In the genomic region with DNA sequence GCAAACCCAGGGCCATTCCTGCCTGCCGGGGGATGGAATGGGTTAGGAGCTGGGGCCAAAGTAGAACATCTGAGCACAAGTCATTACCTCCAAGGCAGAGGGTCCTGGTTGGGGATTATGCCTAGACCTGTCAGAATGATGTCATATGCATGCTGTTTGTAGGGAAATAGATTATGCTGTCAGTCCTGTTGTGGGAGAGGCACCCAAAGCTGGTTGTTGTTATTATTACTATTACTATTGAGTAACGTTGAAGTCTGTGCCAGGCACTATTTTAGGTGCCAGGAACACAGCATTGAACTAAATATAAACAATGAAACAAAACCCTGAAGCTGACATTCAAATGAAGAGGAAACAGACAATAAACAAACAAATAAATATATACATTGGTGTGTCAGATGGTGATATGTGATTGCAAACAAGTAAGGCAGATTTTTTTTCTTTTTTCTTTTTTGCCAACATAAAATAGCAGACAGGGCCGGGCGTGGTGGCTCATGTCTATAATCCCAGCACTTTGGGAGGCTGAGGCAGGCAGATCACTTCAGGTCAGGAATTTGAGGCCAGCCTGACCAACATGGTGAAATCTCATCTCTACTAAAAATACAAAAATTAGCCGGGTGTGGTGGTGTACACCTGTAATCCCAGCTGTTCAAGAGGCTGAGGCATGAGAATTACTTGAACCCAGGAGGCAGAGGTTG, we compare ENCODE assay signal across 8 cellular contexts. TPM values are rescaled to one million over a fixed set of nuclear protein-coding genes. Genes with fewer than 3 reads are reported as not detected.
DNase-seq lines count a peak whose midpoint lies in the region; ATAC-seq and TF ChIP-seq lines count a peak whose summit lies in the region.

No MANE protein-coding gene starts in this region.

- POLR2A ChIA-PET in AG04450 (lab: Yijun Ruan, JAX) (interaction anchor here (1.7 to 3.9 kb wide), 2 partner anchors 14 to 29 kb away, joined by 11 to 70 read pairs; a partner anchor contains a TSS), MCF 10A (lab: Yijun Ruan, JAX) (interaction anchor here (0.8 to 7.4 kb wide), 7 partner anchors 13 to 101 kb away, joined by 3 to 131 read pairs (median 5); a partner anchor contains a TSS)

- CTCF ChIA-PET in AG04450 (lab: Charles Lee): interaction anchor here (0.6 to 3.6 kb wide), 2 partner anchors 15 to 922 kb away, joined by 4 to 18 read pairs; a partner anchor contains a TSS
- CTCF ChIA-PET in MCF 10A (lab: Yijun Ruan, JAX): interaction anchor here (0.8 to 1.3 kb wide), 4 partner anchors 13 to 458 kb away, joined by 3 to 6 read pairs (median 4); a partner anchor contains a TSS

- H3K4me1 Mint-ChIP-seq in MCF 10A (ENCODE audit: insufficient read depth, unreplicated experiment): peaks cover 29% of the 10 kb centered on the region
- peaks cover 26 to 31% of the 10 kb centered on the region in 2 donors for H3K4me1 Mint-ChIP-seq in natural killer cell treated with Interleukin-12 subunit alpha and Interleukin-12 subunit beta and Interleukin-15 and Interleukin-18, amount 100 ng/mL, for 72 hours (ENCODE audit: low read depth in 2 of 2)

- no peak for DNase-seq in AG04450 (ENCODE audit: low read depth, low spot score)
- no peak for DNase-seq in HL-60 (ENCODE audit: low read depth in 1 of 2, low spot score in 1 of 2)
- DNase-seq in MCF 10A (ENCODE audit: unreplicated experiment): no peak
- DNase-seq in natural killer cell treated with Interleukin-12 subunit alpha and Interleukin-12 subunit beta and Interleukin-15 and Interleukin-18, amount 100 ng/mL, for 72 hours (ENCODE audit: low spot score): no peak
- no peak for DNase-seq in NCI-H774 (lab: John Stamatoyannopoulos, UW)
- no peak for DNase-seq in GM19240 (ENCODE audit: insufficient read length, low spot score)
- DNase-seq in GDM1 (lab: John Stamatoyannopoulos, UW): no peak
- DNase-seq in COLO829 (ENCODE audit: low spot score): no peak

- H3K4me3 ChIP-seq in AG04450 (ENCODE audit: low read depth, low read length): peak overlapping the region; percentile 80
- peak overlapping the region; percentile 68 for H3K4me3 ChIP-seq in HL-60 (replicated peaks; ENCODE audit: insufficient read depth, low read length)

- peak overlapping the region; percentile 89 for H3K4me3 Mint-ChIP-seq in MCF 10A (ENCODE audit: unreplicated experiment)
- H3K4me3 Mint-ChIP-seq in natural killer cell treated with Interleukin-12 subunit alpha and Interleukin-12 subunit beta and Interleukin-15 and Interleukin-18, amount 100 ng/mL, for 72 hours: peak overlapping the region; percentile 94

- H3K36me3 Mint-ChIP-seq in MCF 10A (ENCODE audit: insufficient read depth, unreplicated experiment): peaks cover 8% of the 10 kb centered on the region
- H3K36me3 Mint-ChIP-seq in natural killer cell treated with Interleukin-12 subunit alpha and Interleukin-12 subunit beta and Interleukin-15 and Interleukin-18, amount 100 ng/mL, for 72 hours: no peaks in the 10 kb centered on the region

- H3K27ac ChIP-seq in AG04450 (ENCODE audit: low read depth, low read length): no peak overlapping the region
- H3K27ac ChIP-seq in HL-60 (replicated peaks): no peak overlapping the region; the same call in 1 of the 2 replicates

- H3K27ac Mint-ChIP-seq in MCF 10A (ENCODE audit: low read depth, unreplicated experiment): no peak overlapping the region
- H3K27ac Mint-ChIP-seq in natural killer cell treated with Interleukin-12 subunit alpha and Interleukin-12 subunit beta and Interleukin-15 and Interleukin-18, amount 100 ng/mL, for 72 hours: peak overlapping the region; percentile 77 to 85

- BruUV-seq in MCF 10A (replicated peaks; lab: Mats Ljungman, UMichigan): TSS peak; percentile 23

- intact Hi-C loops in MCF 10A (cut with micrococcal nuclease): no loop called here

- no peaks in the 10 kb centered on the region for H3K9me3 Mint-ChIP-seq in MCF 10A (ENCODE audit: unreplicated experiment)
- H3K9me3 Mint-ChIP-seq in natural killer cell treated with Interleukin-12 subunit alpha and Interleukin-12 subunit beta and Interleukin-15 and Interleukin-18, amount 100 ng/mL, for 72 hours: no peaks in the 10 kb centered on the region

- no peaks in the 10 kb centered on the region for H3K9me3 ChIP-seq in AG04450 (ENCODE audit: control insufficient read depth, insufficient read depth, low read length)

- ATAC-seq in natural killer cell treated with Interleukin-12 subunit alpha and Interleukin-12 subunit beta and Interleukin-15 and Interleukin-18, amount 100 ng/mL, for 72 hours: no peak

- TF ChIP-seq CTCF in AG04450 (IDR thresholded peaks at IDR 0.05; ENCODE audit: low read depth, low read length) (no peak), HL-60 (IDR thresholded peaks at IDR 0.05; ENCODE audit: insufficient read depth, low read length) (no peak), MCF 10A (IDR thresholded peaks at IDR 0.05; ENCODE audit: unreplicated experiment) (no peak)

- no peaks in the 10 kb centered on the region for H3K27me3 Mint-ChIP-seq in MCF 10A (ENCODE audit: insufficient read depth, unreplicated experiment)
- no peaks in the 10 kb centered on the region for H3K27me3 Mint-ChIP-seq in natural killer cell treated with Interleukin-12 subunit alpha and Interleukin-12 subunit beta and Interleukin-15 and Interleukin-18, amount 100 ng/mL, for 72 hours

- H3K27me3 ChIP-seq in AG04450 (ENCODE audit: control insufficient read depth, insufficient read depth, low read length): no peaks in the 10 kb centered on the region
- no peaks in the 10 kb centered on the region for H3K27me3 ChIP-seq in HL-60 (ENCODE audit: insufficient read depth, poor library complexity, severe bottlenecking)

RNA-seq across cellular contexts. Expression of a gene that starts 2.0 kb away (rescaled TPM):
- polyA plus RNA-seq in AG04450 (2011; rRNA removed): 18.2 and 22.5 TPM in 2 replicates
- 24.2 and 25.8 TPM in 2 replicates for polyA minus RNA-seq in AG04450 (2011; rRNA and poly(A)+ RNA removed)
- total RNA-seq in MCF 10A (2022): 18.8 and 26.1 TPM in 2 replicates
- total RNA-seq in natural killer cell treated with Interleukin-12 subunit alpha and Interleukin-12 subunit beta and Interleukin-15 and Interleukin-18, amount 100 ng/mL, for 72 hours: 10 to 100 TPM; 23.2 to 34.7 TPM

RNA-seq across cellular contexts. Expression of a gene that starts 15.2 kb away (rescaled TPM):
- polyA plus RNA-seq in AG04450 (2011; rRNA removed): 101 and 117 TPM in 2 replicates
- 106 and 161 TPM in 2 replicates for polyA minus RNA-seq in AG04450 (2011; rRNA and poly(A)+ RNA removed)
- 112 and 116 TPM in 2 replicates for total RNA-seq in MCF 10A (2022)
- 100 to 1,000 TPM; 128 to 222 TPM for total RNA-seq in natural killer cell treated with Interleukin-12 subunit alpha and Interleukin-12 subunit beta and Interleukin-15 and Interleukin-18, amount 100 ng/mL, for 72 hours

RNA-seq across cellular contexts. Expression of a gene that starts 26.4 kb away (rescaled TPM):
- polyA plus RNA-seq in AG04450 (2011; rRNA removed): 42.4 and 55.6 TPM in 2 replicates
- 45.6 and 57.1 TPM in 2 replicates for polyA minus RNA-seq in AG04450 (2011; rRNA and poly(A)+ RNA removed)
- 41.8 and 42.7 TPM in 2 replicates for total RNA-seq in MCF 10A (2022)
- total RNA-seq in natural killer cell treated with Interleukin-12 subunit alpha and Interleukin-12 subunit beta and Interleukin-15 and Interleukin-18, amount 100 ng/mL, for 72 hours: 10 to 100 TPM; 20.6 to 24.2 TPM

RNA-seq across cellular contexts. Expression of a gene that starts 29.9 kb away (rescaled TPM):
- polyA plus RNA-seq in AG04450 (2011; rRNA removed): 47.0 and 69.2 TPM in 2 replicates
- 49.2 and 70.0 TPM in 2 replicates for polyA minus RNA-seq in AG04450 (2011; rRNA and poly(A)+ RNA removed)
- total RNA-seq in MCF 10A (2022): 77.8 and 86.5 TPM in 2 replicates
- 100 to 1,000 TPM in 1 of 2 donors, 10 to 100 TPM in 1; 91.4 to 106 TPM for total RNA-seq in natural killer cell treated with Interleukin-12 subunit alpha and Interleukin-12 subunit beta and Interleukin-15 and Interleukin-18, amount 100 ng/mL, for 72 hours

RNA-seq across cellular contexts. Expression of a gene that starts 37.2 kb away (rescaled TPM):
- polyA plus RNA-seq in AG04450 (2011; rRNA removed): 268 and 284 TPM in 2 replicates
- polyA minus RNA-seq in AG04450 (2011; rRNA and poly(A)+ RNA removed): 378 and 406 TPM in 2 replicates
- total RNA-seq in MCF 10A (2022): 317 and 476 TPM in 2 replicates
- 100 to 1,000 TPM; 198 to 454 TPM for total RNA-seq in natural killer cell treated with Interleukin-12 subunit alpha and Interleukin-12 subunit beta and Interleukin-15 and Interleukin-18, amount 100 ng/mL, for 72 hours
